13 cellular contexts compared by ENCODE assay signal in genomic region chr16:85046957-85047866, GRCh38. TPM values are rescaled to one million over a fixed set of nuclear protein-coding genes. Genes with fewer than 3 reads are reported as not detected.
A peak's percentile ranks its signal among the peaks of the same experiment; 100 is the strongest.
DNase-seq lines count a peak whose midpoint lies in the region; ATAC-seq and TF ChIP-seq lines count a peak whose summit lies in the region.
"Had no signal": no experiment of that assay in that cellular context is flagged by ENCODE, and none has a peak within 500 bp of the region (broad histone marks: within the 10 kb centered on the region; RNA-seq: fewer than 3 reads in every experiment).

No MANE protein-coding gene starts in this region.

- peaks cover 8% of the 10 kb centered on the region for H3K36me3 Mint-ChIP-seq in CD4-positive, alpha-beta T cell (ENCODE audit: low read depth)

- peak overlapping the region; percentile 19 for H3K4me3 ChIP-seq in colonic mucosa
- H3K4me3 ChIP-seq in mesenchymal stem cell (ENCODE audit: insufficient read depth in 1 of 2, low read depth in 1 of 2, low read length in 2 of 2), result no peak overlapping the region
- H3K4me3 ChIP-seq: spleen had no signal

- H3K4me1 ChIP-seq in colonic mucosa (peaks cover 4% of the 10 kb centered on the region), mesenchymal stem cell (ENCODE audit: control insufficient read depth, insufficient read depth, low read depth, low read length) (peaks cover 3% of the 10 kb centered on the region)

- peak overlapping the region; percentile 92 for H4K8ac ChIP-seq in mesenchymal stem cell (ENCODE audit: low read length)

- no peak for TF ChIP-seq CTCF in CD4-positive, alpha-beta T cell (IDR thresholded peaks at IDR 0.05)
- no peak for TF ChIP-seq CTCF in colonic mucosa (IDR thresholded peaks at IDR 0.05)
- no peak for TF ChIP-seq CTCF in GM13976 (IDR thresholded peaks at IDR 0.05; ENCODE audit: borderline replicate concordance, control extremely low read depth, extremely low read depth, insufficient read depth, missing control alignments)

- CTCF ChIA-PET in CD4-positive, alpha-beta T cell (lab: Charles Lee), result no interaction called here

- no peaks in the 10 kb centered on the region for H3K9me3 ChIP-seq in CD4-positive, alpha-beta T cell (ENCODE audit: control insufficient read depth, low read length)
- no peaks in the 10 kb centered on the region for H3K9me3 ChIP-seq in colonic mucosa
- H3K9me3 ChIP-seq in mesenchymal stem cell (ENCODE audit: control insufficient read depth, low read length), result no peaks in the 10 kb centered on the region
- H3K9me3 ChIP-seq: spleen had no signal

- peak overlapping the region in 1 of 2 experiments; percentile 23 for H3K18ac ChIP-seq in mesenchymal stem cell (ENCODE audit: low read depth in 1 of 2, low read length in 2 of 2)

- H3K4me3 Mint-ChIP-seq in CD4-positive, alpha-beta T cell, result peak overlapping the region; percentile 75

- no peaks in the 10 kb centered on the region for H3K9me3 Mint-ChIP-seq in CD4-positive, alpha-beta T cell

- H3K23ac ChIP-seq in mesenchymal stem cell (ENCODE audit: low read length in 2 of 2), result no peak overlapping the region

- no peak overlapping the region for H2BK5ac ChIP-seq in mesenchymal stem cell (ENCODE audit: low read depth, low read length, poor library complexity, severe bottlenecking)

- no peaks in the 10 kb centered on the region for H3K27me3 Mint-ChIP-seq in CD4-positive, alpha-beta T cell

- H3K27ac Mint-ChIP-seq in CD4-positive, alpha-beta T cell, result peak overlapping the region; percentile 92

- 51% methylated on average over 20 of the region's 20 CpGs for WGBS in mesenchymal stem cell

- H3K4me2 ChIP-seq in mesenchymal stem cell (ENCODE audit: low read length, poor library complexity, severe bottlenecking), result no peak overlapping the region

- H4K91ac ChIP-seq in mesenchymal stem cell (ENCODE audit: low read length), result no peak overlapping the region

- H2AFZ ChIP-seq in mesenchymal stem cell (ENCODE audit: low read depth, low read length), result no peak overlapping the region

- in situ Hi-C loops in GM13976 (cut with MboI; ENCODE audit: low sequenced_read_pairs, unreplicated experiment), result no loop called here

- H3K9ac ChIP-seq in colonic mucosa (ENCODE audit: low read depth in 2 of 2, low read length in 2 of 2) (peak overlapping the region; percentile 56 to 60), mesenchymal stem cell (ENCODE audit: low read length) (no peak overlapping the region)

- no peak overlapping the region for H2AK5ac ChIP-seq in mesenchymal stem cell (ENCODE audit: low read length, severe bottlenecking)

- H3K36me3 ChIP-seq in colonic mucosa, result no peaks in the 10 kb centered on the region
- peaks cover 4 to 26% of the 10 kb centered on the region in 2 experiments for H3K36me3 ChIP-seq in mesenchymal stem cell (ENCODE audit: control insufficient read depth in 1 of 2, insufficient read depth in 2 of 2, low read depth in 1 of 2, low read length in 2 of 2)

- H3K4ac ChIP-seq in mesenchymal stem cell (ENCODE audit: low read depth in 1 of 2, low read length in 2 of 2), result no peak overlapping the region

- intact Hi-C loops in CD4-positive, alpha-beta T cell (cut with DNase I, micrococcal nuclease), result loop anchor here in 1 of 2 experiments (2.0 kb wide), 1 partner anchor 18 kb away; no protein-coding TSS in a partner anchor
- intact Hi-C loops in colonic mucosa (cut with DNase I), result no loop called here

- H2BK12ac ChIP-seq in mesenchymal stem cell (ENCODE audit: low read length in 2 of 2), result peak overlapping the region; percentile 55 to 75

- no peak overlapping the region for H3K14ac ChIP-seq in mesenchymal stem cell (ENCODE audit: low read length in 2 of 2)

- H3K27me3 ChIP-seq in CD4-positive, alpha-beta T cell (ENCODE audit: control insufficient read depth, insufficient read depth, low read length), result no peaks in the 10 kb centered on the region
- H3K27me3 ChIP-seq in colonic mucosa (no peaks in the 10 kb centered on the region), mesenchymal stem cell (ENCODE audit: control insufficient read depth in 1 of 2, insufficient read depth in 1 of 2, low read length in 2 of 2) (peaks cover 0 to 12% of the 10 kb centered on the region in 2 experiments)
- H3K27me3 ChIP-seq: spleen had no signal

- peaks cover 42% of the 10 kb centered on the region for H3K4me1 Mint-ChIP-seq in CD4-positive, alpha-beta T cell (ENCODE audit: low read depth)

- peak in 1 of 10 experiments; percentile 4 for DNase-seq in CD4-positive, alpha-beta T cell
- peak; percentile 67 for DNase-seq in HuH-7 (ENCODE audit: low spot score)
- DNase-seq in colonic mucosa, result peak; percentile 85
- DNase-seq in mesenchymal stem cell, result peak; percentile 35
- DNase-seq in NCI-H1092 treated with DMSO at 0.1 percent for 48 hours (lab: John Stamatoyannopoulos, UW), result no peak
- DNase-seq in NCI-H146 treated with DMSO at 0.1 percent for 48 hours (lab: John Stamatoyannopoulos, UW; ENCODE audit: unreplicated experiment), result no peak
- DNase-seq in GM13976 (ENCODE audit: low spot score), result no peak
- DNase-seq: activated CD8-positive, alpha-beta memory T cell treated with anti-CD3 and anti-CD28 coated beads for 24 hours; NCI-H1436; spleen had no signal

- POLR2A ChIA-PET in CD4-positive, alpha-beta T cell (lab: Charles Lee), result interaction anchor here (0.6 to 1.5 kb wide), 8 partner anchors 9 to 501 kb away, joined by 4 to 17 read pairs (median 4); partner anchors contain the start of genes KIAA0513 and ZDHHC7

- no peak overlapping the region for H2BK120ac ChIP-seq in mesenchymal stem cell (ENCODE audit: low read depth, low read length)

- H3K79me1 ChIP-seq in mesenchymal stem cell (replicated peaks; ENCODE audit: low read length, poor library complexity, severe bottlenecking), result peaks cover 3% of the 10 kb centered on the region

- no peak overlapping the region for H3K27ac ChIP-seq in CD4-positive, alpha-beta T cell (ENCODE audit: low read depth, low read length)
- H3K27ac ChIP-seq in colonic mucosa (peak overlapping the region; percentile 94), mesenchymal stem cell (ENCODE audit: low read length, poor library complexity, severe bottlenecking) (no peak overlapping the region)
- H3K27ac ChIP-seq: epithelial cell of prostate had no signal

- ATAC-seq in CD4-positive, alpha-beta T cell (ENCODE audit: poor library complexity), result peak; percentile 97
- no peak for ATAC-seq in GM19463 (IDR thresholded peaks at IDR 0.05; ENCODE audit: unreplicated experiment)
- ATAC-seq: SK-N-SH treated with all-trans-retinoic acid at 6 μM for 48 hours had no signal

- H2BK15ac ChIP-seq in mesenchymal stem cell (ENCODE audit: low read depth, poor library complexity, severe bottlenecking), result no peak overlapping the region

RNA-seq across cellular contexts. Expression of gene KIAA0513, which starts 19.6 kb away (rescaled TPM):
- total RNA-seq in CD4-positive, alpha-beta T cell, result 10 to 100 TPM in 1 of 2 experiments, 1 to 10 TPM in 1; 9.0 to 10.9 TPM
- 10 to 100 TPM; 17.7 to 22.8 TPM for total RNA-seq in colonic mucosa
- polyA plus RNA-seq in mesenchymal stem cell (2013, experiment 1 of 2), result 8.5 TPM
- 8.0 TPM for polyA plus RNA-seq in mesenchymal stem cell (2013, experiment 2 of 2)

RNA-seq across cellular contexts. Expression of gene ZDHHC7, which starts 35.9 kb away (rescaled TPM):
- 10 to 100 TPM; 39.8 to 44.6 TPM for total RNA-seq in CD4-positive, alpha-beta T cell
- total RNA-seq in colonic mucosa, result 10 to 100 TPM; 55.1 to 67.8 TPM
- 64.9 TPM for polyA plus RNA-seq in mesenchymal stem cell (2013, experiment 1 of 2)
- polyA plus RNA-seq in mesenchymal stem cell (2013, experiment 2 of 2), result 65.2 TPM

Comparison
In these comparisons a context has a peak if more than half of its experiments do, and no peak if none do; other contexts are left out.
1. DNase-seq: peak in HuH-7 (single experiment), colonic mucosa (single experiment) and mesenchymal stem cell (single experiment); none in NCI-H1092 treated with DMSO at 0.1 percent for 48 hours (single experiment), NCI-H146 treated with DMSO at 0.1 percent for 48 hours (single experiment) and GM13976 (single experiment).